ENCODE assay signal across 1 cellular context in the genomic region with DNA sequence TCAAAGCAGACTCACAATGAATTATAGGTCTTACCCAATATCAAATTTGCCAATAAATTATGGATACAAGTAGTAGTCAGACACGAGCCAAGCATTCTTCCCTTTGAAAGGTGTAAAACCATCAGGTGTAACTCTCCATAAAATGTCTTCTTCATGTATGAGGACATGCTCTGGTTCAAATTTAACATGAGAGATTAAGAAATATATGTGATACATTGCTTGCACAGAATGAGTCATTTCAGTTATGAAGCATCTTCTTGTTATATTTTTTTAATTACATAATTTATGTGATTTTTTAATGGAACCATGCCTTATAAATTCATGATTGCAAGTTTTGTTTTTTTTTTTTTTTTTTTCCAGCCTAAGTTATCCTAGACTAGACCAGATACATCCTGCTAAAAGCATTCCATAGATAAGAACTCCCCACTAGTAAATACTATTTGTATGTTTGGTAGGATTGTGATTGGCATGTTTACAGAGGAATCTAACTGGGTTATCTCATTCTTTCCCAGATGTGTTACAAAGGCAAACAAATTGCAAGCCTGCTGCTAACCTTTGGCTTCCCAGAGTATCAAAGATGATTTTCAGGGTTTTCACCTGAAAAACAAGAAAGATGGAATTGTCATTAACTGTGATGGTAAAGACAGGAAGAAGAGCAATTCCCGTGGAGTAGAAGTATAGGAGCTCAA.
TF ChIP-seq lines count a peak whose summit lies in the region.

No MANE protein-coding gene starts in this region.

TF ChIP-seq in H1, 55 proteins besides CTCF, POLR2A, EP300 and RAD21:
- TF ChIP-seq SIX5 (IDR thresholded peaks at IDR 0.05; ENCODE audit: low read depth, low read length), result no peak
- TF ChIP-seq RFX5 (IDR thresholded peaks at IDR 0.05; ENCODE audit: borderline replicate concordance, low read depth, low read length), result no peak
- no peak for TF ChIP-seq MAFK (IDR thresholded peaks at IDR 0.05; ENCODE audit: low read depth, low read length)
- no peak for TF ChIP-seq RXRA (IDR thresholded peaks at IDR 0.05; ENCODE audit: insufficient read depth, low read depth, low read length)
- TF ChIP-seq JUND (IDR thresholded peaks at IDR 0.05; ENCODE audit: low read length), result no peak
- TF ChIP-seq JUN (IDR thresholded peaks at IDR 0.05; ENCODE audit: low read depth, low read length), result no peak
- TF ChIP-seq USF2 (IDR thresholded peaks at IDR 0.05; ENCODE audit: low read length), result no peak
- TF ChIP-seq ZNF274 (IDR thresholded peaks at IDR 0.05; ENCODE audit: borderline replicate concordance, extremely low read depth, low read length), result no peak
TF ChIP-seq in H1: peak in this region for 0.
